In genomic region chr14:33230016-33230415, GRCh38 we compare ENCODE assay signal across 20 cellular contexts.
"Had no signal": no experiment of that assay in that cellular context is flagged by ENCODE, and none has a peak within 500 bp of the region (broad histone marks: within the 10 kb centered on the region; RNA-seq: fewer than 3 reads in every experiment).

No MANE protein-coding gene starts in this region.

- H3K36me3 ChIP-seq: breast epithelium, esophagus squamous epithelium, left lung, prostate gland had no signal

- H3K4me1 Mint-ChIP-seq: activated CD4-positive, alpha-beta T cell treated with anti-CD3 and anti-CD28 coated beads, Interleukin-2, amount 10 ng/mL, durations not matched to agents 7 days and 5 days; activated naive CD4-positive, alpha-beta T cell treated with anti-CD3 and anti-CD28 coated beads, Interleukin-2, amount 10 ng/mL, durations not matched to agents 7 days and 5 days; activated naive CD8-positive, alpha-beta T cell treated with anti-CD3 and anti-CD28 coated beads, Interleukin-2, amount 50 U/mL, for 24 hours had no signal

- H3K4me1 ChIP-seq: breast epithelium, left lung, prostate gland had no signal

- H3K27me3 Mint-ChIP-seq: activated CD4-positive, alpha-beta T cell treated with anti-CD3 and anti-CD28 coated beads, Interleukin-2, amount 10 ng/mL, durations not matched to agents 7 days and 5 days; activated naive CD4-positive, alpha-beta T cell treated with anti-CD3 and anti-CD28 coated beads, Interleukin-2, amount 10 ng/mL, durations not matched to agents 7 days and 5 days; activated naive CD8-positive, alpha-beta T cell treated with anti-CD3 and anti-CD28 coated beads, Interleukin-2, amount 50 U/mL, for 24 hours had no signal

- H3K27me3 ChIP-seq: breast epithelium, esophagus squamous epithelium had no signal

- H3K36me3 Mint-ChIP-seq: activated naive CD4-positive, alpha-beta T cell treated with anti-CD3 and anti-CD28 coated beads, Interleukin-2, amount 10 ng/mL, durations not matched to agents 7 days and 5 days had no signal

- H3K9me3 ChIP-seq: breast epithelium, esophagus squamous epithelium, left lung, prostate gland had no signal

- H3K4me3 ChIP-seq: breast epithelium, esophagus squamous epithelium, left lung, prostate gland, skin epidermis had no signal

- DNase-seq: activated CD4-positive, alpha-beta T cell treated with anti-CD3 and anti-CD28 coated beads, Interleukin-2, amount 10 ng/mL, durations not matched to agents 7 days and 5 days; activated CD8-positive, alpha-beta memory T cell treated with anti-CD3 and anti-CD28 coated beads, Interleukin-2, amount 50 U/mL, for 4 hours; activated naive CD4-positive, alpha-beta T cell treated with anti-CD3 and anti-CD28 coated beads, Interleukin-2, amount 10 ng/mL, durations not matched to agents 7 days and 5 days; activated naive CD8-positive, alpha-beta T cell treated with anti-CD3 and anti-CD28 coated beads, Interleukin-2, amount 50 U/mL, for 24 hours; activated T-cell treated with anti-CD3 and anti-CD28 coated beads, Interleukin-2, amount 50 U/mL, for 4 hours; cerebellar nuclear complex; effector memory CD4-positive, alpha-beta T cell; esophagus squamous epithelium; islet precursor cell; left lung; right cardiac atrium; stimulated activated CD4-positive, alpha-beta T cell treated with anti-CD3 and anti-CD28 coated beads, Interleukin-15, amount 100 ng/mL, for 24 hours; stimulated activated CD4-positive, alpha-beta T cell treated with anti-CD3 and anti-CD28 coated beads, Interleukin-2, amount 100 ng/mL, for 48 hours; trophoblast cell had no signal

- H3K27ac Mint-ChIP-seq: activated CD4-positive, alpha-beta T cell treated with anti-CD3 and anti-CD28 coated beads, Interleukin-2, amount 10 ng/mL, durations not matched to agents 7 days and 5 days; activated naive CD4-positive, alpha-beta T cell treated with anti-CD3 and anti-CD28 coated beads, Interleukin-2, amount 10 ng/mL, durations not matched to agents 7 days and 5 days; activated naive CD8-positive, alpha-beta T cell treated with anti-CD3 and anti-CD28 coated beads, Interleukin-2, amount 50 U/mL, for 24 hours; dendritic cell treated with granulocyte-macrophage colony-stimulating factor and Interleukin-4, amounts not matched to agents 40 ng/mL and 50 ng/mL, for 4 days; stimulated activated naive CD8-positive, alpha-beta T cell treated with anti-CD3 and anti-CD28 coated beads, Interleukin-15, Interleukin-2, amounts not matched to agents 100 ng/mL and 50 ng/mL, for 24 hours; T-helper 1 cell treated with Interleukin-12 subunit alpha and Interleukin-12 subunit beta and Interleukin-4 antibody, amounts not matched to agents 30 μg/mL and 1 μg/mL, for 36 hours had no signal

- H3K27ac ChIP-seq: breast epithelium, esophagus squamous epithelium, left lung, prostate gland, skin epidermis had no signal

- H3K4me3 Mint-ChIP-seq: activated CD4-positive, alpha-beta T cell treated with anti-CD3 and anti-CD28 coated beads, Interleukin-2, amount 10 ng/mL, durations not matched to agents 7 days and 5 days; activated naive CD4-positive, alpha-beta T cell treated with anti-CD3 and anti-CD28 coated beads, Interleukin-2, amount 10 ng/mL, durations not matched to agents 7 days and 5 days; activated naive CD8-positive, alpha-beta T cell treated with anti-CD3 and anti-CD28 coated beads, Interleukin-2, amount 50 U/mL, for 24 hours; activated T-cell treated with anti-CD3 and anti-CD28 coated beads, Interleukin-2, amount 50 U/mL, for 4 hours; dendritic cell treated with granulocyte-macrophage colony-stimulating factor and Interleukin-4, amounts not matched to agents 40 ng/mL and 50 ng/mL, for 4 days; stimulated activated naive CD8-positive, alpha-beta T cell treated with anti-CD3 and anti-CD28 coated beads, Interleukin-15, Interleukin-2, amounts not matched to agents 100 ng/mL and 50 ng/mL, for 24 hours; T-helper 1 cell treated with Interleukin-12 subunit alpha and Interleukin-12 subunit beta and Interleukin-4 antibody, amounts not matched to agents 30 μg/mL and 1 μg/mL, for 36 hours had no signal

- H3K9me3 Mint-ChIP-seq: activated CD4-positive, alpha-beta T cell treated with anti-CD3 and anti-CD28 coated beads, Interleukin-2, amount 10 ng/mL, durations not matched to agents 7 days and 5 days; activated naive CD4-positive, alpha-beta T cell treated with anti-CD3 and anti-CD28 coated beads, Interleukin-2, amount 10 ng/mL, durations not matched to agents 7 days and 5 days; activated T-cell treated with anti-CD3 and anti-CD28 coated beads, Interleukin-2, amount 50 U/mL, for 4 hours; dendritic cell treated with granulocyte-macrophage colony-stimulating factor and Interleukin-4, amounts not matched to agents 40 ng/mL and 50 ng/mL, for 4 days; stimulated activated naive CD8-positive, alpha-beta T cell treated with anti-CD3 and anti-CD28 coated beads, Interleukin-15, Interleukin-2, amounts not matched to agents 100 ng/mL and 50 ng/mL, for 24 hours; T-helper 1 cell treated with Interleukin-12 subunit alpha and Interleukin-12 subunit beta and Interleukin-4 antibody, amounts not matched to agents 30 μg/mL and 1 μg/mL, for 36 hours had no signal
